Comparison of ENCODE assay signal across 20 cellular contexts in genomic region chr19:803686-804418, GRCh38. TPM values are rescaled to one million over a fixed set of nuclear protein-coding genes. Genes with fewer than 3 reads are reported as not detected.
A peak's percentile ranks its signal among the peaks of the same experiment; 100 is the strongest.
DNase-seq lines count a peak whose midpoint lies in the region; ATAC-seq and TF ChIP-seq lines count a peak whose summit lies in the region.
"Had no signal": no experiment of that assay in that cellular context is flagged by ENCODE, and none has a peak within 500 bp of the region (broad histone marks: within the 10 kb centered on the region; RNA-seq: fewer than 3 reads in every experiment).

No MANE protein-coding gene starts in this region.

- H3K36me3 ChIP-seq in CD4-positive, CD25-positive, alpha-beta regulatory T cell (ENCODE audit: control insufficient read depth, insufficient read depth, low read length), result peaks cover 51% of the 10 kb centered on the region
- H3K36me3 ChIP-seq: ovary had no signal

- H3K27ac Mint-ChIP-seq in CD4-positive, CD25-positive, alpha-beta regulatory T cell, result peak overlapping the region in 1 of 3 donors; percentile 20
- H3K27ac Mint-ChIP-seq in activated naive CD8-positive, alpha-beta T cell treated with anti-CD3 and anti-CD28 coated beads, Interleukin-2, amount 50 U/mL, for 24 hours, result peak overlapping the region; percentile 71
- peak overlapping the region in 1 of 3 experiments; percentile 88 for H3K27ac Mint-ChIP-seq in nephron
- H3K27ac Mint-ChIP-seq: activated naive CD4-positive, alpha-beta T cell treated with anti-CD3 and anti-CD28 coated beads, Interleukin-2, amount 10 ng/mL, durations not matched to agents 7 days and 5 days had no signal

- H3K4me3 ChIP-seq in CD4-positive, CD25-positive, alpha-beta regulatory T cell (ENCODE audit: low read depth, low read length), result no peak overlapping the region
- H3K4me3 ChIP-seq: ovary had no signal

- H3K4me1 ChIP-seq in CD4-positive, CD25-positive, alpha-beta regulatory T cell (ENCODE audit: control insufficient read depth, insufficient read depth, low read length, poor library complexity, severe bottlenecking), result peaks cover 49% of the 10 kb centered on the region

- peak overlapping the region in 3 of 4 donors; percentile 27 to 41 (median 33) for H3K4me3 Mint-ChIP-seq in CD4-positive, CD25-positive, alpha-beta regulatory T cell
- no peak overlapping the region for H3K4me3 Mint-ChIP-seq in activated naive CD8-positive, alpha-beta T cell treated with anti-CD3 and anti-CD28 coated beads, Interleukin-2, amount 50 U/mL, for 24 hours
- H3K4me3 Mint-ChIP-seq in nephron, result peak overlapping the region in 2 of 3 experiments; percentile 30 to 78
- H3K4me3 Mint-ChIP-seq: activated naive CD4-positive, alpha-beta T cell treated with anti-CD3 and anti-CD28 coated beads, Interleukin-2, amount 10 ng/mL, durations not matched to agents 7 days and 5 days had no signal

- peaks cover 27% of the 10 kb centered on the region for H3K36me3 Mint-ChIP-seq in CD4-positive, CD25-positive, alpha-beta regulatory T cell
- H3K36me3 Mint-ChIP-seq in activated naive CD8-positive, alpha-beta T cell treated with anti-CD3 and anti-CD28 coated beads, Interleukin-2, amount 50 U/mL, for 24 hours (ENCODE audit: low read depth), result peaks cover 68% of the 10 kb centered on the region
- H3K36me3 Mint-ChIP-seq in nephron (ENCODE audit: low read depth), result peaks cover 51% of the 10 kb centered on the region

- no peak for TF ChIP-seq CTCF in GM20000 (IDR thresholded peaks at IDR 0.05; ENCODE audit: extremely low read depth, missing control alignments)
- no peak for TF ChIP-seq CTCF in nephron (IDR thresholded peaks at IDR 0.05; ENCODE audit: unreplicated experiment in 3 of 3)

- H3K9me3 ChIP-seq in CD4-positive, CD25-positive, alpha-beta regulatory T cell (ENCODE audit: control insufficient read depth in 2 of 2, low read length in 2 of 2), result no peaks in the 10 kb centered on the region
- H3K9me3 ChIP-seq: ovary, stomach had no signal

- no peak overlapping the region for H3K27ac ChIP-seq in CD4-positive, CD25-positive, alpha-beta regulatory T cell (ENCODE audit: insufficient read depth, low read length, poor library complexity, severe bottlenecking)
- H3K27ac ChIP-seq: ovary had no signal

- DNase-seq in CD4-positive, CD25-positive, alpha-beta regulatory T cell, result no peak
- DNase-seq in GM20000 (ENCODE audit: low spot score) (peak; percentile 42), NCI-H82 treated with DMSO at 0.1 percent for 48 hours (lab: John Stamatoyannopoulos, UW; ENCODE audit: unreplicated experiment) (no peak), CD1c-positive myeloid dendritic cell (ENCODE audit: extremely low spot score) (no peak)
- DNase-seq in activated naive CD8-positive, alpha-beta T cell treated with anti-CD3 and anti-CD28 coated beads, Interleukin-2, amount 50 U/mL, for 24 hours, result no peak
- DNase-seq: activated CD8-positive, alpha-beta memory T cell treated with anti-CD3 and anti-CD28 coated beads, Interleukin-2, amount 50 U/mL, for 4 hours; activated naive CD4-positive, alpha-beta T cell treated with anti-CD3 and anti-CD28 coated beads, Interleukin-2, amount 10 ng/mL, durations not matched to agents 7 days and 5 days; AML-193; Karpas-422; NCI-H1092 treated with DMSO at 0.1 percent for 48 hours; NCI-H526 treated with DMSO at 0.1 percent for 48 hours; stomach; T-helper 2 cell had no signal

- H3K27me3 Mint-ChIP-seq in CD4-positive, CD25-positive, alpha-beta regulatory T cell, result no peaks in the 10 kb centered on the region
- no peaks in the 10 kb centered on the region for H3K27me3 Mint-ChIP-seq in activated naive CD8-positive, alpha-beta T cell treated with anti-CD3 and anti-CD28 coated beads, Interleukin-2, amount 50 U/mL, for 24 hours
- no peaks in the 10 kb centered on the region for H3K27me3 Mint-ChIP-seq in nephron (ENCODE audit: low read depth)
- H3K27me3 Mint-ChIP-seq: activated naive CD4-positive, alpha-beta T cell treated with anti-CD3 and anti-CD28 coated beads, Interleukin-2, amount 10 ng/mL, durations not matched to agents 7 days and 5 days had no signal

- peaks cover 0 to 2% (median 0%) of the 10 kb centered on the region in 7 donors for H3K9me3 Mint-ChIP-seq in CD4-positive, CD25-positive, alpha-beta regulatory T cell
- H3K9me3 Mint-ChIP-seq in activated naive CD8-positive, alpha-beta T cell treated with anti-CD3 and anti-CD28 coated beads, Interleukin-2, amount 50 U/mL, for 24 hours, result no peaks in the 10 kb centered on the region
- no peaks in the 10 kb centered on the region for H3K9me3 Mint-ChIP-seq in nephron
- H3K9me3 Mint-ChIP-seq: activated naive CD4-positive, alpha-beta T cell treated with anti-CD3 and anti-CD28 coated beads, Interleukin-2, amount 10 ng/mL, durations not matched to agents 7 days and 5 days had no signal

- H3K4me1 Mint-ChIP-seq in CD4-positive, CD25-positive, alpha-beta regulatory T cell, result peaks cover 0 to 63% (median 21%) of the 10 kb centered on the region in 4 donors
- peaks cover 45% of the 10 kb centered on the region for H3K4me1 Mint-ChIP-seq in activated naive CD8-positive, alpha-beta T cell treated with anti-CD3 and anti-CD28 coated beads, Interleukin-2, amount 50 U/mL, for 24 hours
- peaks cover 54% of the 10 kb centered on the region for H3K4me1 Mint-ChIP-seq in nephron

- no peak for ATAC-seq in CD4-positive, CD25-positive, alpha-beta regulatory T cell (ENCODE audit: low read depth in 2 of 2)
- no peak for ATAC-seq in activated naive CD8-positive, alpha-beta T cell treated with anti-CD3 and anti-CD28 coated beads, Interleukin-2, amount 50 U/mL, for 24 hours
- no peak for ATAC-seq in HG02678 (IDR thresholded peaks at IDR 0.05; ENCODE audit: unreplicated experiment)
- ATAC-seq: esophagus mucosa, left lobe of liver had no signal

- no peaks in the 10 kb centered on the region for H3K27me3 ChIP-seq in CD4-positive, CD25-positive, alpha-beta regulatory T cell (ENCODE audit: control insufficient read depth, insufficient read depth, low read length)
- H3K27me3 ChIP-seq: ovary, stomach had no signal

RNA-seq across cellular contexts. Expression of gene PTBP1, which starts 6.6 kb away (rescaled TPM):
- total RNA-seq in CD4-positive, CD25-positive, alpha-beta regulatory T cell, result 308 TPM
- polyA plus RNA-seq in CD4-positive, CD25-positive, alpha-beta regulatory T cell, result 100 to 1,000 TPM; 108 to 132 (median 126) TPM

RNA-seq across cellular contexts. Expression of gene PLPPR3, which starts 17.9 kb away (rescaled TPM):
- total RNA-seq in CD4-positive, CD25-positive, alpha-beta regulatory T cell, result not detected
- polyA plus RNA-seq in CD4-positive, CD25-positive, alpha-beta regulatory T cell, result not detected
- total RNA-seq: bronchial epithelial cell, esophagus mucosa, left lobe of liver, OCI-LY7 had no signal

RNA-seq across cellular contexts. Expression of gene AZU1, which starts 23.8 kb away (rescaled TPM):
- 0.59 TPM for total RNA-seq in CD4-positive, CD25-positive, alpha-beta regulatory T cell
- not detected for polyA plus RNA-seq in CD4-positive, CD25-positive, alpha-beta regulatory T cell
- total RNA-seq: bronchial epithelial cell, esophagus mucosa, OCI-LY7 had no signal

RNA-seq across cellular contexts. Expression of gene PRTN3, which starts 36.9 kb away (rescaled TPM):
- not detected for total RNA-seq in CD4-positive, CD25-positive, alpha-beta regulatory T cell
- not detected for polyA plus RNA-seq in CD4-positive, CD25-positive, alpha-beta regulatory T cell
- total RNA-seq: bronchial epithelial cell, esophagus mucosa, OCI-LY7 had no signal
- polyA plus RNA-seq: ovary had no signal

RNA-seq across cellular contexts. Expression of gene ELANE, which starts 48.3 kb away (rescaled TPM):
- total RNA-seq in CD4-positive, CD25-positive, alpha-beta regulatory T cell, result not detected
- not detected for polyA plus RNA-seq in CD4-positive, CD25-positive, alpha-beta regulatory T cell
- total RNA-seq: bronchial epithelial cell, esophagus mucosa, OCI-LY7 had no signal
